Comparison of ENCODE assay signal across 12 cellular contexts in genomic region chr12:46253544-46254162, GRCh38.
"Had no signal": no experiment of that assay in that cellular context is flagged by ENCODE, and none has a peak within 500 bp of the region (broad histone marks: within the 10 kb centered on the region; RNA-seq: fewer than 3 reads in every experiment).

No MANE protein-coding gene starts in this region.

- ATAC-seq: lower lobe of right lung, right cardiac atrium had no signal

- H3K27ac ChIP-seq: brain microvascular endothelial cell, lower lobe of right lung, neutrophil had no signal

- H3K27me3 ChIP-seq: brain microvascular endothelial cell, neutrophil, tibial artery had no signal

- H3K4me3 Mint-ChIP-seq: endodermal cell had no signal

- H3K4me1 ChIP-seq: lower lobe of right lung had no signal

- DNase-seq: activated CD8-positive, alpha-beta memory T cell treated with anti-CD3 and anti-CD28 coated beads for 24 hours; activated naive CD4-positive, alpha-beta T cell; brain microvascular endothelial cell; dermis blood vessel endothelial cell; endodermal cell; lower lobe of right lung; midbrain; posterior cingulate gyrus; right cardiac atrium; tibial artery had no signal

- H3K4me3 ChIP-seq: lower lobe of right lung, smooth muscle cell, tibial artery had no signal

- H3K36me3 ChIP-seq: neutrophil had no signal

- H3K27ac Mint-ChIP-seq: endodermal cell had no signal

- H3K9me3 ChIP-seq: lower lobe of right lung, neutrophil, tibial artery had no signal
